21 cellular contexts compared by ENCODE assay signal in genomic region chr3:177929310-177929709, GRCh38.
DNase-seq lines count a peak whose midpoint lies in the region; FAIRE-seq and TF ChIP-seq lines count a peak whose summit lies in the region.
"Had no signal": no experiment of that assay in that cellular context is flagged by ENCODE, and none has a peak within 500 bp of the region (broad histone marks: within the 10 kb centered on the region; RNA-seq: fewer than 3 reads in every experiment).

No MANE protein-coding gene starts in this region.

- H3K27me3 ChIP-seq in breast epithelium (no peaks in the 10 kb centered on the region), small intestine (ENCODE audit: control insufficient read depth in 2 of 2, insufficient read depth in 2 of 2, low read length in 2 of 2) (no peaks in the 10 kb centered on the region)
- H3K27me3 ChIP-seq: left lung, transverse colon had no signal

- H3K9ac ChIP-seq in kidney (ENCODE audit: low read length in 2 of 2): no peak overlapping the region

- H3K4me3 Mint-ChIP-seq in MCF 10A (ENCODE audit: unreplicated experiment): no peak overlapping the region
- H3K4me3 Mint-ChIP-seq: CD8-positive, alpha-beta memory T cell; stimulated activated naive CD8-positive, alpha-beta T cell treated with anti-CD3 and anti-CD28 coated beads, Interleukin-15, Interleukin-2, amounts not matched to agents 100 ng/mL and 50 ng/mL, for 24 hours; WTC11 had no signal

- H3K9me3 Mint-ChIP-seq in MCF 10A (ENCODE audit: unreplicated experiment): peaks cover 8% of the 10 kb centered on the region
- H3K9me3 Mint-ChIP-seq: WTC11 had no signal

- POLR2A ChIA-PET in MCF 10A (lab: Yijun Ruan, JAX): interaction anchor here (0.7 kb wide), 1 partner anchor 61 kb away, joined by 3 read pairs; no protein-coding TSS in a partner anchor

- FAIRE-seq in small intestine (lab: Jason Lieb, UNC) (no peak), kidney (lab: Jason Lieb, UNC) (no peak)
- FAIRE-seq: colon had no signal

- intact Hi-C loops in MCF 10A (cut with micrococcal nuclease): no loop called here
- intact Hi-C loops in breast epithelium (cut with DNase I; ENCODE audit: low total_unique reads): no loop called here
- intact Hi-C loops in kidney (cut with DNase I): no loop called here

- peaks cover 26% of the 10 kb centered on the region for H3K4me1 Mint-ChIP-seq in MCF 10A (ENCODE audit: insufficient read depth, unreplicated experiment)

- CTCF ChIA-PET in MCF 10A (lab: Yijun Ruan, JAX): no interaction called here

- H3K36me3 ChIP-seq in breast epithelium (no peaks in the 10 kb centered on the region), small intestine (ENCODE audit: control insufficient read depth in 2 of 2, insufficient read depth in 2 of 2, low read length in 2 of 2) (no peaks in the 10 kb centered on the region), kidney (ENCODE audit: control insufficient read depth in 1 of 2, insufficient read depth in 2 of 2, low read length in 2 of 2) (no peaks in the 10 kb centered on the region)
- H3K36me3 ChIP-seq: left lung, transverse colon had no signal

- no peak overlapping the region for H3K27ac ChIP-seq in breast epithelium
- H3K27ac ChIP-seq in small intestine (ENCODE audit: low read depth in 1 of 2, low read length in 1 of 2): no peak overlapping the region
- no peak overlapping the region for H3K27ac ChIP-seq in kidney (ENCODE audit: low read depth in 2 of 2, low read length in 2 of 2)
- H3K27ac ChIP-seq: left lung had no signal

- TF ChIP-seq CTCF in MCF 10A (IDR thresholded peaks at IDR 0.05; ENCODE audit: unreplicated experiment): no peak
- no peak for TF ChIP-seq CTCF in breast epithelium (IDR thresholded peaks at IDR 0.05)
- TF ChIP-seq CTCF in foreskin fibroblast (IDR thresholded peaks at IDR 0.05; ENCODE audit: low read depth, low read length): no peak
- no peak for TF ChIP-seq CTCF in kidney (IDR thresholded peaks at IDR 0.05; ENCODE audit: borderline replicate concordance, extremely low read depth, insufficient read depth)

- H3K27ac Mint-ChIP-seq in MCF 10A (ENCODE audit: low read depth, unreplicated experiment): peak overlapping the region; percentile 95
- H3K27ac Mint-ChIP-seq: CD8-positive, alpha-beta memory T cell; stimulated activated naive CD8-positive, alpha-beta T cell treated with anti-CD3 and anti-CD28 coated beads, Interleukin-15, Interleukin-2, amounts not matched to agents 100 ng/mL and 50 ng/mL, for 24 hours; WTC11 had no signal

- no peaks in the 10 kb centered on the region for H3K36me3 Mint-ChIP-seq in MCF 10A (ENCODE audit: insufficient read depth, unreplicated experiment)
- H3K36me3 Mint-ChIP-seq: WTC11 had no signal

- DNase-seq in MCF 10A (ENCODE audit: unreplicated experiment) (no peak), breast epithelium (ENCODE audit: low spot score in 2 of 2) (no peak), astrocyte of the hippocampus (ENCODE audit: low read depth, low spot score) (peak; percentile 55), foreskin fibroblast (peak; percentile 43 to 67), small intestine (no peak), kidney (no peak), NCI-H1436 (lab: John Stamatoyannopoulos, UW) (no peak)
- no peak for DNase-seq in activated CD8-positive, alpha-beta memory T cell treated with anti-CD3 and anti-CD28 coated beads for 24 hours
- DNase-seq: activated effector memory CD4-positive, alpha-beta T cell treated with anti-CD3 and anti-CD28 coated beads, Interleukin-2, amount 50 U/mL, for 16 hours; CD8-positive, alpha-beta memory T cell; DND-41; left lung; MM.1S; NCI-H187 treated with DMSO at 0.1 percent for 48 hours; NCI-H446; NK-92 treated with Interleukin-12 subunit alpha and Interleukin-12 subunit beta, amount 100 ng/mL, for 24 hours; right cardiac atrium; transverse colon had no signal

- TF ChIP-seq POLR2A in breast epithelium (IDR thresholded peaks at IDR 0.05): no peak

- H3K27me3 Mint-ChIP-seq in MCF 10A (ENCODE audit: insufficient read depth, unreplicated experiment): no peaks in the 10 kb centered on the region
- H3K27me3 Mint-ChIP-seq: stimulated activated naive CD8-positive, alpha-beta T cell treated with anti-CD3 and anti-CD28 coated beads, Interleukin-15, Interleukin-2, amounts not matched to agents 100 ng/mL and 50 ng/mL, for 24 hours had no signal

- H3K4me1 ChIP-seq in breast epithelium: no peaks in the 10 kb centered on the region
- H3K4me1 ChIP-seq in small intestine (ENCODE audit: control insufficient read depth in 2 of 2, insufficient read depth in 1 of 2, low read depth in 1 of 2, low read length in 1 of 2): no peaks in the 10 kb centered on the region
- peaks cover 0 to 7% of the 10 kb centered on the region in 2 donors for H3K4me1 ChIP-seq in kidney (ENCODE audit: control insufficient read depth in 1 of 2, insufficient read depth in 1 of 2, low read depth in 1 of 2, low read length in 2 of 2)

- H3K4me3 ChIP-seq in breast epithelium: no peak overlapping the region
- H3K4me3 ChIP-seq in foreskin fibroblast (ENCODE audit: low read depth in 1 of 2, low read length in 2 of 2): no peak overlapping the region
- no peak overlapping the region for H3K4me3 ChIP-seq in small intestine (ENCODE audit: low read depth in 1 of 2, low read length in 2 of 2)
- H3K4me3 ChIP-seq in kidney (ENCODE audit: low read length in 2 of 2): no peak overlapping the region
- H3K4me3 ChIP-seq: left lung, transverse colon had no signal

- BruUV-seq in MCF 10A (replicated peaks; lab: Mats Ljungman, UMichigan): no TSS peak

- WGBS in small intestine, 3 donors: 88 to 91% (median 89%) methylated on average over 2 of the region's 2 CpGs

- H3K9me3 ChIP-seq in breast epithelium: no peaks in the 10 kb centered on the region
- no peaks in the 10 kb centered on the region for H3K9me3 ChIP-seq in small intestine (ENCODE audit: control insufficient read depth, low read depth)
- no peaks in the 10 kb centered on the region for H3K9me3 ChIP-seq in kidney (ENCODE audit: control insufficient read depth in 1 of 2, low read length in 2 of 2)
- H3K9me3 ChIP-seq: left lung, transverse colon had no signal

Comparison
In these comparisons a context has a peak if more than half of its experiments do, and no peak if none do; other contexts are left out.
1. DNase-seq: peak in astrocyte of the hippocampus (single experiment) and foreskin fibroblast (2 of 2); none in MCF 10A (single experiment), breast epithelium (0 of 2), small intestine (single experiment), kidney (single experiment), activated CD8-positive, alpha-beta memory T cell treated with anti-CD3 and anti-CD28 coated beads for 24 hours (single experiment) and NCI-H1436 (single experiment).